ENCODE assay signal across 8 cellular contexts in genomic region chr6:148367418-148368024, GRCh38. TPM values are rescaled to one million over a fixed set of nuclear protein-coding genes. Genes with fewer than 3 reads are reported as not detected.
DNase-seq lines count a peak whose midpoint lies in the region; ATAC-seq and TF ChIP-seq lines count a peak whose summit lies in the region.

No MANE protein-coding gene starts in this region.

- H3K27ac ChIP-seq in RWPE1 (peak overlapping the region; percentile 51), skeletal muscle tissue (ENCODE audit: low read depth, low read length) (peak overlapping the region; percentile 80)
- H3K27ac ChIP-seq in effector memory CD4-positive, alpha-beta T cell (ENCODE audit: insufficient read depth, low read length, poor library complexity, severe bottlenecking), result no peak overlapping the region

- no peaks in the 10 kb centered on the region for H3K9me3 ChIP-seq in skeletal muscle tissue (ENCODE audit: control insufficient read depth in 3 of 3, low read length in 3 of 3)
- no peaks in the 10 kb centered on the region for H3K9me3 ChIP-seq in effector memory CD4-positive, alpha-beta T cell (ENCODE audit: control insufficient read depth, low read length)

- H3K4me3 ChIP-seq in fibroblast of villous mesenchyme (ENCODE audit: low read depth, low read length) (no peak overlapping the region), skeletal muscle tissue (ENCODE audit: low read length in 3 of 3) (peak overlapping the region in 1 of 3 donors; percentile 13)
- no peak overlapping the region for H3K4me3 ChIP-seq in effector memory CD4-positive, alpha-beta T cell (ENCODE audit: insufficient read depth, low read depth, low read length, poor library complexity, severe bottlenecking)

- no peak for TF ChIP-seq CTCF in RWPE1 (conservative IDR thresholded peaks at IDR 0.05; ENCODE audit: low read depth)
- TF ChIP-seq CTCF in fibroblast of villous mesenchyme (IDR thresholded peaks at IDR 0.05; ENCODE audit: insufficient read depth, low read depth, low read length), result no peak

- no peak overlapping the region for H3K9ac ChIP-seq in skeletal muscle tissue (ENCODE audit: low read depth in 1 of 3, low read length in 3 of 3)

- H3K4me1 ChIP-seq in skeletal muscle tissue (ENCODE audit: control insufficient read depth in 3 of 3, insufficient read depth in 3 of 3, low read length in 3 of 3), result peaks cover 0 to 17% (median 16%) of the 10 kb centered on the region in 3 donors
- no peaks in the 10 kb centered on the region for H3K4me1 ChIP-seq in effector memory CD4-positive, alpha-beta T cell (ENCODE audit: control insufficient read depth, insufficient read depth, low read length, poor library complexity, severe bottlenecking)

- H3K36me3 ChIP-seq in skeletal muscle tissue (ENCODE audit: control insufficient read depth in 3 of 3, insufficient read depth in 3 of 3, low read length in 3 of 3), result no peaks in the 10 kb centered on the region
- no peaks in the 10 kb centered on the region for H3K36me3 ChIP-seq in effector memory CD4-positive, alpha-beta T cell (ENCODE audit: control insufficient read depth, insufficient read depth, low read length)

- H3K27me3 ChIP-seq in skeletal muscle tissue (ENCODE audit: control insufficient read depth in 3 of 3, insufficient read depth in 3 of 3, low read length in 3 of 3), result no peaks in the 10 kb centered on the region
- no peaks in the 10 kb centered on the region for H3K27me3 ChIP-seq in effector memory CD4-positive, alpha-beta T cell (replicated peaks; ENCODE audit: control insufficient read depth, insufficient read depth, low read length, poor library complexity, severe bottlenecking)

- peak; percentile 59 for ATAC-seq in GM21423 (IDR thresholded peaks at IDR 0.05; ENCODE audit: unreplicated experiment)
- no peak for ATAC-seq in GM21526 (IDR thresholded peaks at IDR 0.05; ENCODE audit: low FRiP score, unreplicated experiment)
- ATAC-seq in HG03571 (IDR thresholded peaks at IDR 0.05; ENCODE audit: unreplicated experiment), result no peak
- no peak for ATAC-seq in GM18868 (IDR thresholded peaks at IDR 0.05; ENCODE audit: unreplicated experiment)

- DNase-seq in RWPE1 (ENCODE audit: low spot score), result peak; percentile 52
- DNase-seq in fibroblast of villous mesenchyme (ENCODE audit: low read depth), result peak; percentile 88
- no peak for DNase-seq in effector memory CD4-positive, alpha-beta T cell

- CTCF ChIA-PET in RWPE1 (lab: Yijun Ruan, JAX), result no interaction called here

- POLR2A ChIA-PET in RWPE1 (lab: Yijun Ruan, JAX; ENCODE audit: low non-redundant PET), result no interaction called here

RNA-seq across cellular contexts. Expression of gene SASH1, which starts 24.9 kb away (rescaled TPM):
- total RNA-seq in fibroblast of villous mesenchyme, result 39.7 and 58.9 TPM in 2 replicates
- total RNA-seq in skeletal muscle tissue, result 85.1 TPM

Comparison
In these comparisons a context has a peak if more than half of its experiments do, and no peak if none do; other contexts are left out.
1. DNase-seq: peak in RWPE1 (single experiment) and fibroblast of villous mesenchyme (single experiment); none in effector memory CD4-positive, alpha-beta T cell (0 of 3).